ENCODE assay signal across 10 cellular contexts in genomic region chr17:29571883-29572681, GRCh38. TPM values are rescaled to one million over a fixed set of nuclear protein-coding genes. Genes with fewer than 3 reads are reported as not detected.
DNase-seq lines count a peak whose midpoint lies in the region; ATAC-seq and TF ChIP-seq lines count a peak whose summit lies in the region.
"Had no signal": no experiment of that assay in that cellular context is flagged by ENCODE, and none has a peak within 500 bp of the region (broad histone marks: within the 10 kb centered on the region; RNA-seq: fewer than 3 reads in every experiment).

No MANE protein-coding gene starts in this region.

- H3K4me3 ChIP-seq in mesenchymal stem cell (ENCODE audit: insufficient read depth in 1 of 2, low read depth in 1 of 2, low read length in 2 of 2) (peak overlapping the region in 1 of 2 experiments; percentile 23), tibial nerve (peak overlapping the region in 3 of 4 donors; percentile 1 to 44 (median 33))
- H3K4me3 ChIP-seq: A549 had no signal

- TF ChIP-seq CTCF in chondrocyte (IDR thresholded peaks at IDR 0.05) (no peak), tibial nerve (IDR thresholded peaks at IDR 0.05) (no peak)

- no peaks in the 10 kb centered on the region for H3K27me3 Mint-ChIP-seq in chondrocyte (ENCODE audit: low read depth)

- H2BK15ac ChIP-seq in mesenchymal stem cell (ENCODE audit: low read depth, poor library complexity, severe bottlenecking) = no peak overlapping the region

- peaks cover 59% of the 10 kb centered on the region in 2 experiments for H3K36me3 ChIP-seq in mesenchymal stem cell (ENCODE audit: control insufficient read depth in 1 of 2, insufficient read depth in 2 of 2, low read depth in 1 of 2, low read length in 2 of 2)
- H3K36me3 ChIP-seq in tibial nerve = peaks cover 0 to 39% (median 12%) of the 10 kb centered on the region in 3 donors

- no peak overlapping the region for H3K27ac ChIP-seq in mesenchymal stem cell (ENCODE audit: low read length, poor library complexity, severe bottlenecking)
- H3K27ac ChIP-seq in tibial nerve = peak overlapping the region in 3 of 4 donors; percentile 18 to 90 (median 69)
- H3K27ac ChIP-seq: A549 had no signal

- H3K36me3 Mint-ChIP-seq in chondrocyte (ENCODE audit: low read depth) = peaks cover 9% of the 10 kb centered on the region

- H3K4ac ChIP-seq in mesenchymal stem cell (ENCODE audit: low read depth in 1 of 2, low read length in 2 of 2) = peak overlapping the region in 1 of 2 experiments; percentile 21

- H2AFZ ChIP-seq in mesenchymal stem cell (ENCODE audit: low read depth, low read length) = no peak overlapping the region

- no peak overlapping the region for H3K27ac Mint-ChIP-seq in chondrocyte (ENCODE audit: unreplicated experiment)

- peaks cover 24% of the 10 kb centered on the region for H3K4me1 Mint-ChIP-seq in chondrocyte (ENCODE audit: low read depth)

- TF ChIP-seq POLR2A in tibial nerve (IDR thresholded peaks at IDR 0.05) = no peak

- peaks cover 29% of the 10 kb centered on the region for H3K4me1 ChIP-seq in mesenchymal stem cell (ENCODE audit: control insufficient read depth, insufficient read depth, low read depth, low read length)
- H3K4me1 ChIP-seq in tibial nerve = peaks cover 0 to 61% (median 24%) of the 10 kb centered on the region in 4 donors

- peak overlapping the region in 1 of 2 experiments; percentile 34 for H2BK12ac ChIP-seq in mesenchymal stem cell (ENCODE audit: low read length in 2 of 2)

- peak overlapping the region; percentile 21 for H2AK5ac ChIP-seq in mesenchymal stem cell (ENCODE audit: low read length, severe bottlenecking)

- H3K79me1 ChIP-seq in mesenchymal stem cell (replicated peaks; ENCODE audit: low read length, poor library complexity, severe bottlenecking) = peaks cover 17% of the 10 kb centered on the region

- H3K9me3 Mint-ChIP-seq in chondrocyte (ENCODE audit: low read depth) = no peaks in the 10 kb centered on the region

- H4K91ac ChIP-seq in mesenchymal stem cell (ENCODE audit: low read length) = peak overlapping the region; percentile 64

- no peaks in the 10 kb centered on the region for H3K27me3 ChIP-seq in mesenchymal stem cell (ENCODE audit: control insufficient read depth in 1 of 2, insufficient read depth in 1 of 2, low read length in 2 of 2)
- no peaks in the 10 kb centered on the region for H3K27me3 ChIP-seq in tibial nerve

- no peak overlapping the region for H2BK5ac ChIP-seq in mesenchymal stem cell (ENCODE audit: low read depth, low read length, poor library complexity, severe bottlenecking)

- H4K8ac ChIP-seq in mesenchymal stem cell (ENCODE audit: low read length) = peak overlapping the region; percentile 87

- no peak overlapping the region for H3K23ac ChIP-seq in mesenchymal stem cell (ENCODE audit: low read length in 2 of 2)

- H3K9ac ChIP-seq in mesenchymal stem cell (ENCODE audit: low read length) = peak overlapping the region; percentile 26

- peak overlapping the region; percentile 67 to 81 for H3K18ac ChIP-seq in mesenchymal stem cell (ENCODE audit: low read depth in 1 of 2, low read length in 2 of 2)

- no peak for ATAC-seq in activated CD4-positive, CD25-positive, alpha-beta regulatory T cell treated with anti-CD3 and anti-CD28 coated beads, Interleukin-2, amount 50 U/mL, for 24 hours
- ATAC-seq in HG03521 (IDR thresholded peaks at IDR 0.05; ENCODE audit: unreplicated experiment) = no peak
- no peak for ATAC-seq in esophagus mucosa
- ATAC-seq: A549 had no signal

- no peak overlapping the region for H3K14ac ChIP-seq in mesenchymal stem cell (ENCODE audit: low read length in 2 of 2)

- no peak overlapping the region for H2BK120ac ChIP-seq in mesenchymal stem cell (ENCODE audit: low read depth, low read length)

- H3K4me2 ChIP-seq in mesenchymal stem cell (ENCODE audit: low read length, poor library complexity, severe bottlenecking) = peak overlapping the region; percentile 57
- H3K4me2 ChIP-seq: A549 had no signal

- WGBS in mesenchymal stem cell = 69% methylated on average over 26 of the region's 30 CpGs
- WGBS in tibial nerve, 2 donors = 38 to 42% methylated on average over 19 to 20 of the region's 30 CpGs

- H3K4me3 Mint-ChIP-seq in chondrocyte (ENCODE audit: unreplicated experiment) = no peak overlapping the region

- no peak for TF ChIP-seq EP300 in tibial nerve (IDR thresholded peaks at IDR 0.05)

- peak; percentile 30 for DNase-seq in activated CD4-positive, CD25-positive, alpha-beta regulatory T cell treated with anti-CD3 and anti-CD28 coated beads, Interleukin-2, amount 50 U/mL, for 72 hours
- DNase-seq in chondrocyte (ENCODE audit: low spot score) = peak; percentile 90
- no peak for DNase-seq in mesenchymal stem cell
- DNase-seq in tibial nerve (ENCODE audit: low spot score in 2 of 2) = peak in 1 of 2 donors; percentile 12
- no peak for DNase-seq in stimulated activated CD4-positive, alpha-beta T cell treated with anti-CD3 and anti-CD28 coated beads, Interleukin-4, amount 100 ng/mL, for 1 hour
- DNase-seq: NCI-H1092 treated with DMSO at 0.1 percent for 48 hours had no signal

- no peaks in the 10 kb centered on the region for H3K9me3 ChIP-seq in mesenchymal stem cell (ENCODE audit: control insufficient read depth, low read length)
- no peaks in the 10 kb centered on the region for H3K9me3 ChIP-seq in tibial nerve
- H3K9me3 ChIP-seq: A549 had no signal

RNA-seq across cellular contexts. Expression of gene TP53I13, which starts 3.6 kb away (rescaled TPM):
- 44.6 to 49.8 TPM (median 48.3 TPM) in 3 replicates for total RNA-seq in chondrocyte
- 23.6 TPM for polyA plus RNA-seq in mesenchymal stem cell (2013, experiment 1 of 2)
- 23.8 TPM for polyA plus RNA-seq in mesenchymal stem cell (2013, experiment 2 of 2)
- 100 to 1,000 TPM; 119 to 188 (median 152) TPM for total RNA-seq in tibial nerve
- 13.4 TPM for total RNA-seq in esophagus mucosa

RNA-seq across cellular contexts. Expression of gene ABHD15, which starts 5.2 kb away (rescaled TPM):
- 10.2 to 16.7 TPM (median 11.7 TPM) in 3 replicates for total RNA-seq in chondrocyte
- 5.5 TPM for polyA plus RNA-seq in mesenchymal stem cell (2013, experiment 1 of 2)
- polyA plus RNA-seq in mesenchymal stem cell (2013, experiment 2 of 2) = 5.2 TPM
- total RNA-seq in tibial nerve = 10 to 100 TPM; 25.7 to 32.7 (median 30.3) TPM
- 2.5 TPM for total RNA-seq in esophagus mucosa

RNA-seq across cellular contexts. Expression of gene GIT1, which starts 17.4 kb away (rescaled TPM):
- 32.1 to 37.7 TPM (median 35.7 TPM) in 3 replicates for total RNA-seq in chondrocyte
- 29.2 TPM for polyA plus RNA-seq in mesenchymal stem cell (2013, experiment 1 of 2)
- 28.5 TPM for polyA plus RNA-seq in mesenchymal stem cell (2013, experiment 2 of 2)
- total RNA-seq in tibial nerve = 100 to 1,000 TPM in 1 of 4 donors, 10 to 100 TPM in 3; 51.3 to 100 (median 89.7) TPM
- total RNA-seq in esophagus mucosa = 28.7 TPM

RNA-seq across cellular contexts. Expression of gene ANKRD13B, which starts 20.9 kb away (rescaled TPM):
- total RNA-seq in chondrocyte (21.6 to 27.1 TPM (median 24.5 TPM) in 3 replicates), tibial nerve (10 to 100 TPM; 19.0 to 50.1 (median 26.4) TPM), esophagus mucosa (2.7 TPM)
- polyA plus RNA-seq in mesenchymal stem cell (2013, experiment 1 of 2) = 3.6 TPM
- 2.7 TPM for polyA plus RNA-seq in mesenchymal stem cell (2013, experiment 2 of 2)

RNA-seq across cellular contexts. Expression of gene CORO6, which starts 50.6 kb away (rescaled TPM):
- total RNA-seq in chondrocyte = 6.7 to 7.6 TPM (median 7.2 TPM) in 3 replicates
- polyA plus RNA-seq in mesenchymal stem cell (2013, experiment 1 of 2) = 2.9 TPM
- 2.5 TPM for polyA plus RNA-seq in mesenchymal stem cell (2013, experiment 2 of 2)
- total RNA-seq in tibial nerve = 100 to 1,000 TPM in 2 of 4 donors, 10 to 100 TPM in 2; 34.5 to 139 (median 83.1) TPM
- 1.4 TPM for total RNA-seq in esophagus mucosa

Comparison
In these comparisons a context has a peak if more than half of its experiments do, and no peak if none do; other contexts are left out.
1. DNase-seq: peak in activated CD4-positive, CD25-positive, alpha-beta regulatory T cell treated with anti-CD3 and anti-CD28 coated beads, Interleukin-2, amount 50 U/mL, for 72 hours (single experiment) and chondrocyte (single experiment); none in mesenchymal stem cell (single experiment) and stimulated activated CD4-positive, alpha-beta T cell treated with anti-CD3 and anti-CD28 coated beads, Interleukin-4, amount 100 ng/mL, for 1 hour (single experiment).